8 cellular contexts compared by ENCODE assay signal in genomic region chr17:13993106-13993505, GRCh38.
"Had no signal": no experiment of that assay in that cellular context is flagged by ENCODE, and none has a peak within 500 bp of the region (broad histone marks: within the 10 kb centered on the region; RNA-seq: fewer than 3 reads in every experiment).

No MANE protein-coding gene starts in this region.

- H3K4me3 Mint-ChIP-seq: GM23338, H9, HFFc6 had no signal

- H3K27ac Mint-ChIP-seq: GM23338, HFFc6 had no signal

- DNase-seq: GM23248, GOT3, H7, H9, HCEC 1CT, HFFc6 had no signal

- H3K9me3 Mint-ChIP-seq: H9, HFFc6 had no signal

- ATAC-seq: GM23338, HCT116 had no signal
